Comparison of ENCODE assay signal across 23 cellular contexts in genomic region chr4:56477192-56477706, GRCh38. TPM values are rescaled to one million over a fixed set of nuclear protein-coding genes. Genes with fewer than 3 reads are reported as not detected.
"Had no signal": no experiment of that assay in that cellular context is flagged by ENCODE, and none has a peak within 500 bp of the region (broad histone marks: within the 10 kb centered on the region; RNA-seq: fewer than 3 reads in every experiment).

No MANE protein-coding gene starts in this region.

- H3K4me1 ChIP-seq: gastrocnemius medialis, heart right ventricle, right atrium auricular region, sigmoid colon, tibial artery, upper lobe of left lung, uterus had no signal

- H3K27ac ChIP-seq: dorsolateral prefrontal cortex, gastrocnemius medialis, heart right ventricle, right atrium auricular region, sigmoid colon, skin epidermis, tibial artery, upper lobe of left lung, uterus had no signal

- H3K27me3 Mint-ChIP-seq: naive thymus-derived CD4-positive, alpha-beta T cell had no signal

- ATAC-seq: esophagus mucosa; gastrocnemius medialis; heart right ventricle; left cardiac atrium; left ventricle myocardium superior; naive thymus-derived CD4-positive, alpha-beta T cell had no signal

- H3K36me3 ChIP-seq: uterus had no signal

- H3K9me3 ChIP-seq: gastrocnemius medialis, heart right ventricle, right atrium auricular region, sigmoid colon, tibial artery, upper lobe of left lung, uterus had no signal

- H3K4me3 Mint-ChIP-seq: naive thymus-derived CD4-positive, alpha-beta T cell had no signal

- H3K4me3 ChIP-seq: dorsolateral prefrontal cortex, gastrocnemius medialis, heart right ventricle, right atrium auricular region, sigmoid colon, skin epidermis, tibial artery, upper lobe of left lung, uterus had no signal

- H3K27me3 ChIP-seq: dorsolateral prefrontal cortex, gastrocnemius medialis, heart right ventricle, right atrium auricular region, sigmoid colon, tibial artery, upper lobe of left lung, uterus had no signal

- H3K9me3 Mint-ChIP-seq: naive thymus-derived CD4-positive, alpha-beta T cell had no signal

- DNase-seq: cortex of kidney; dorsolateral prefrontal cortex; effector CD8-positive, alpha-beta T cell; gastrocnemius medialis; heart right ventricle; hypothalamus; islet precursor cell; left cardiac atrium; left ventricle myocardium superior; naive thymus-derived CD4-positive, alpha-beta T cell; posterior cingulate gyrus; sigmoid colon; stimulated activated CD4-positive, alpha-beta T cell treated with anti-CD3 and anti-CD28 coated beads, Interleukin-2, amount 100 ng/mL, for 24 hours; stimulated activated CD4-positive, alpha-beta T cell treated with anti-CD3 and anti-CD28 coated beads, Interleukin-4, amount 100 ng/mL, for 4 hours; stimulated activated naive CD4-positive, alpha-beta T cell treated with Interleukin-2 at 50 U/mL for 16 hours; tibial artery; upper lobe of left lung; uterus had no signal

RNA-seq across cellular contexts. Expression of gene ARL9, which starts 28.3 kb away (rescaled TPM):
- total RNA-seq: left cardiac atrium, left ventricle myocardium superior, lung microvascular endothelial cell, mesenteric fat pad, right atrium auricular region had no signal
- polyA plus RNA-seq: naive thymus-derived CD4-positive, alpha-beta T cell had no signal
